12 cellular contexts compared by ENCODE assay signal in the genomic region with DNA sequence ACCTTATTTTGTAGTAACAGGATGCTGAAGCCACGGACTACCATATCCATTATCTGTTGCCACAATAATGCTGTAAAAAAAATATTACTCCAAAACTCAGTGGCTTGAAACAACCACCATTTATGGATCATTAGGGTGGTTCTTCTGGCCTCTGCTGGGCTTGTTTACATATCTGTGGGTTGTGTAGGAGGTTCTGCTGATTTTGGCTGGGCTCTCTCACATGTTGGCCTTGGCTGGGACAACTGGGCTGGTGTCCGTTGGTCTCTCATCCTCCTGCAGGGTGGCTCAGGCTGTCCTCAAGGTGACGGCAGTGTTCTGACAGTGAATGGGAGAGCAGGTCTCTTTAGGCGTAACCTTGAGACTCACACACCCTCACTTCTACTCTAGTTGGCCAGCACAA.
DNase-seq lines count a peak whose midpoint lies in the region; ATAC-seq and TF ChIP-seq lines count a peak whose summit lies in the region.
"Had no signal": no experiment of that assay in that cellular context is flagged by ENCODE, and none has a peak within 500 bp of the region (broad histone marks: within the 10 kb centered on the region; RNA-seq: fewer than 3 reads in every experiment).

No MANE protein-coding gene starts in this region.

- H3K9me3 ChIP-seq in right lobe of liver: no peaks in the 10 kb centered on the region
- H3K9me3 ChIP-seq: BLaER1 treated with 17β-estradiol and CSF1 and Interleukin-3, amounts not matched to agents 10 nM and 100 nM had no signal

- no peaks in the 10 kb centered on the region for H3K27me3 ChIP-seq in right lobe of liver
- H3K27me3 ChIP-seq: BLaER1 treated with 17β-estradiol and CSF1 and Interleukin-3, amounts not matched to agents 10 nM and 100 nM had no signal

- no peak overlapping the region for H3K27ac ChIP-seq in right lobe of liver
- H3K27ac ChIP-seq: BLaER1 treated with 17β-estradiol and CSF1 and Interleukin-3, amounts not matched to agents 10 nM and 100 nM had no signal

- TF ChIP-seq CTCF in right lobe of liver (IDR thresholded peaks at IDR 0.05): no peak

- no peaks in the 10 kb centered on the region for H3K36me3 ChIP-seq in right lobe of liver
- H3K36me3 ChIP-seq: BLaER1 treated with 17β-estradiol and CSF1 and Interleukin-3, amounts not matched to agents 10 nM and 100 nM had no signal

- intact Hi-C loops in right lobe of liver (cut with DNase I): no loop called here

- H3K4me1 ChIP-seq in right lobe of liver: peaks cover 0 to 6% (median 0%) of the 10 kb centered on the region in 4 donors
- H3K4me1 ChIP-seq: BLaER1 treated with 17β-estradiol and CSF1 and Interleukin-3, amounts not matched to agents 10 nM and 100 nM had no signal

- peak; percentile 69 to 90 (median 78) for ATAC-seq in right lobe of liver

- no peak overlapping the region for H3K4me3 ChIP-seq in right lobe of liver
- H3K4me3 ChIP-seq: BLaER1 treated with 17β-estradiol and CSF1 and Interleukin-3, amounts not matched to agents 10 nM and 100 nM had no signal

- WGBS in right lobe of liver (ENCODE audit: insufficient coverage, low coverage, low lambda C conversion rate, missing lambda C conversion rate): 37% methylated on average over 3 of the region's 4 CpGs

- TF ChIP-seq POLR2A in right lobe of liver (IDR thresholded peaks at IDR 0.05): no peak

- DNase-seq in NCI-H2196 (lab: John Stamatoyannopoulos, UW; ENCODE audit: unreplicated experiment): peak; percentile 27
- DNase-seq in NCI-H2196 treated with DMSO at 0.1 percent for 48 hours (lab: John Stamatoyannopoulos, UW; ENCODE audit: unreplicated experiment): no peak
- peak; percentile 10 for DNase-seq in H4 (ENCODE audit: low spot score)
- peak; percentile 49 for DNase-seq in NCI-H2029 treated with DMSO at 0.1 percent for 48 hours (lab: John Stamatoyannopoulos, UW)
- DNase-seq in right lobe of liver: peak in 2 of 3 donors; percentile 15 to 42
- no peak for DNase-seq in Kasumi-1 (lab: John Stamatoyannopoulos, UW)
- DNase-seq in anterior cingulate cortex (lab: John Stamatoyannopoulos, UW): no peak
- no peak for DNase-seq in central memory CD4-positive, alpha-beta T cell
- DNase-seq: ACHN; CD4-positive, alpha-beta memory T cell; H9 had no signal

Comparison
In these comparisons a context has a peak if more than half of its experiments do, and no peak if none do; other contexts are left out.
1. DNase-seq: peak in NCI-H2196 (single experiment), H4 (single experiment), NCI-H2029 treated with DMSO at 0.1 percent for 48 hours (single experiment) and right lobe of liver (2 of 3); none in NCI-H2196 treated with DMSO at 0.1 percent for 48 hours (single experiment), Kasumi-1 (0 of 2), anterior cingulate cortex (0 of 58) and central memory CD4-positive, alpha-beta T cell (single experiment).